Comparison of ENCODE assay signal across 10 cellular contexts in genomic region chr12:122096591-122097149, GRCh38. TPM values are rescaled to one million over a fixed set of nuclear protein-coding genes. Genes with fewer than 3 reads are reported as not detected.
DNase-seq lines count a peak whose midpoint lies in the region; ATAC-seq and TF ChIP-seq lines count a peak whose summit lies in the region.
"Had no signal": no experiment of that assay in that cellular context is flagged by ENCODE, and none has a peak within 500 bp of the region (broad histone marks: within the 10 kb centered on the region; RNA-seq: fewer than 3 reads in every experiment).

No MANE protein-coding gene starts in this region.

- POLR2A ChIA-PET in Caco-2 (lab: Charles Lee), result interaction anchor here (0.5 kb wide), 2 partner anchors 189 to 1488 kb away, joined by 5 to 7 read pairs; partner anchors contain the start of gene TMED2

- WGBS in psoas muscle, 3 donors, result 23 to 47% (median 27%) methylated on average over 20 of the region's 20 CpGs

- BruUV-seq in Caco-2 (replicated peaks; lab: Mats Ljungman, UMichigan), result no TSS peak

- H3K36me3 Mint-ChIP-seq in Caco-2 (ENCODE audit: insufficient read depth, unreplicated experiment), result peaks cover 6% of the 10 kb centered on the region
- H3K36me3 Mint-ChIP-seq in activated naive CD8-positive, alpha-beta T cell, result peaks cover 1% of the 10 kb centered on the region

- H3K27me3 ChIP-seq in Caco-2 (replicated peaks; ENCODE audit: control insufficient read depth, insufficient read depth, low read length) (no peaks in the 10 kb centered on the region), psoas muscle (ENCODE audit: insufficient read depth in 3 of 3, low read length in 2 of 3) (no peaks in the 10 kb centered on the region)

- no peaks in the 10 kb centered on the region for H3K9me3 Mint-ChIP-seq in Caco-2 (ENCODE audit: unreplicated experiment)
- no peaks in the 10 kb centered on the region for H3K9me3 Mint-ChIP-seq in activated naive CD8-positive, alpha-beta T cell (ENCODE audit: low read depth)
- H3K9me3 Mint-ChIP-seq: activated naive CD4-positive, alpha-beta T cell treated with anti-CD3 and anti-CD28 coated beads, Interleukin-2, amount 10 ng/mL, durations not matched to agents 7 days and 5 days had no signal

- H3K4me3 Mint-ChIP-seq in Caco-2 (ENCODE audit: unreplicated experiment), result no peak overlapping the region
- no peak overlapping the region for H3K4me3 Mint-ChIP-seq in activated naive CD8-positive, alpha-beta T cell
- H3K4me3 Mint-ChIP-seq: activated naive CD4-positive, alpha-beta T cell treated with anti-CD3 and anti-CD28 coated beads, Interleukin-2, amount 10 ng/mL, durations not matched to agents 7 days and 5 days had no signal

- H3K36me3 ChIP-seq in Caco-2 (ENCODE audit: control insufficient read depth, insufficient read depth, low read length), result no peaks in the 10 kb centered on the region
- H3K36me3 ChIP-seq in psoas muscle (ENCODE audit: insufficient read depth in 1 of 2, low read depth in 1 of 2), result no peaks in the 10 kb centered on the region

- H3K9me3 ChIP-seq in Caco-2 (no peaks in the 10 kb centered on the region), psoas muscle (no peaks in the 10 kb centered on the region)

- peak overlapping the region; percentile 97 for H3K27ac ChIP-seq in psoas muscle
- H3K27ac ChIP-seq: SK-N-MC had no signal

- H3K27me3 Mint-ChIP-seq in Caco-2 (ENCODE audit: insufficient read depth, unreplicated experiment), result no peaks in the 10 kb centered on the region
- H3K27me3 Mint-ChIP-seq in activated naive CD8-positive, alpha-beta T cell, result no peaks in the 10 kb centered on the region
- H3K27me3 Mint-ChIP-seq: activated naive CD4-positive, alpha-beta T cell treated with anti-CD3 and anti-CD28 coated beads, Interleukin-2, amount 10 ng/mL, durations not matched to agents 7 days and 5 days had no signal

- no peak for TF ChIP-seq CTCF in Caco-2 (IDR thresholded peaks at IDR 0.05; ENCODE audit: insufficient read depth in 1 of 2, low read depth in 1 of 2, low read length in 1 of 2, severe bottlenecking in 1 of 2, unreplicated experiment in 1 of 2)
- TF ChIP-seq CTCF in psoas muscle (IDR thresholded peaks at IDR 0.05), result no peak

- ATAC-seq in psoas muscle (peak; percentile 62 to 76 (median 68)), GM21381 (IDR thresholded peaks at IDR 0.05; ENCODE audit: unreplicated experiment) (no peak)

- peak overlapping the region; percentile 59 for H3K27ac Mint-ChIP-seq in Caco-2 (ENCODE audit: unreplicated experiment)
- peak overlapping the region; percentile 75 for H3K27ac Mint-ChIP-seq in activated naive CD8-positive, alpha-beta T cell
- H3K27ac Mint-ChIP-seq: activated naive CD4-positive, alpha-beta T cell treated with anti-CD3 and anti-CD28 coated beads, Interleukin-2, amount 10 ng/mL, durations not matched to agents 7 days and 5 days had no signal

- H3K4me3 ChIP-seq in Caco-2 (ENCODE audit: low read depth, low read length) (no peak overlapping the region), psoas muscle (peak overlapping the region; percentile 44)
- H3K4me3 ChIP-seq: SK-N-MC had no signal

- CTCF ChIA-PET in Caco-2 (lab: Charles Lee), result interaction anchor here (1.9 kb wide), 1 partner anchor 27 kb away, joined by 5 read pairs; no protein-coding TSS in a partner anchor

- H3K4me1 Mint-ChIP-seq in Caco-2 (ENCODE audit: low read depth, unreplicated experiment), result peaks cover 19% of the 10 kb centered on the region
- H3K4me1 Mint-ChIP-seq in activated naive CD8-positive, alpha-beta T cell (ENCODE audit: low read depth), result peaks cover 54% of the 10 kb centered on the region

- peaks cover 29% of the 10 kb centered on the region for H3K4me1 ChIP-seq in Caco-2
- peaks cover 72% of the 10 kb centered on the region for H3K4me1 ChIP-seq in psoas muscle

- DNase-seq in Caco-2 (no peak), glomerular visceral epithelial cell (ENCODE audit: extremely low spot score) (peak; percentile 74), psoas muscle (peak; percentile 66 to 84), SW480 (ENCODE audit: low spot score) (no peak), COR-L47 (lab: John Stamatoyannopoulos, UW) (no peak), NCI-H2081 (lab: John Stamatoyannopoulos, UW) (no peak)
- DNase-seq: activated naive CD4-positive, alpha-beta T cell treated with anti-CD3 and anti-CD28 coated beads, Interleukin-2, amount 10 ng/mL, durations not matched to agents 7 days and 5 days had no signal

- intact Hi-C loops in Caco-2 (cut with micrococcal nuclease; ENCODE audit: unreplicated experiment), result no loop called here
- intact Hi-C loops in psoas muscle (cut with DNase I), result no loop called here

RNA-seq across cellular contexts. Expression of gene MLXIP, which starts 18.1 kb away (rescaled TPM):
- total RNA-seq in Caco-2 (2022), result 51.3 and 54.5 TPM in 2 replicates
- 100 to 1,000 TPM; 114 to 184 (median 137) TPM for total RNA-seq in psoas muscle
- polyA plus RNA-seq in psoas muscle, result 100 to 1,000 TPM in 1 of 3 donors, 10 to 100 TPM in 2; 50.9 to 114 (median 55.0) TPM

Comparison
In these comparisons a context has a peak if more than half of its experiments do, and no peak if none do; other contexts are left out.
1. DNase-seq: peak in glomerular visceral epithelial cell (single experiment) and psoas muscle (2 of 2); none in Caco-2 (0 of 2), SW480 (single experiment), COR-L47 (single experiment) and NCI-H2081 (0 of 2).